Comparison of ENCODE assay signal across 18 cellular contexts in genomic region chr11:95850137-95850536, GRCh38. TPM values are rescaled to one million over a fixed set of nuclear protein-coding genes. Genes with fewer than 3 reads are reported as not detected.
DNase-seq lines count a peak whose midpoint lies in the region; ATAC-seq, FAIRE-seq and TF ChIP-seq lines count a peak whose summit lies in the region.
"Had no signal": no experiment of that assay in that cellular context is flagged by ENCODE, and none has a peak within 500 bp of the region (broad histone marks: within the 10 kb centered on the region; RNA-seq: fewer than 3 reads in every experiment).

No MANE protein-coding gene starts in this region.

- no peak for TF ChIP-seq CTCF in bronchial epithelial cell (IDR thresholded peaks at IDR 0.05; ENCODE audit: insufficient read depth, low read length, severe bottlenecking)

- no peak overlapping the region for H3K18ac ChIP-seq in mesenchymal stem cell (ENCODE audit: low read depth in 1 of 2, low read length in 2 of 2)

- no peak overlapping the region for H3K4ac ChIP-seq in mesenchymal stem cell (ENCODE audit: low read depth in 1 of 2, low read length in 2 of 2)

- in situ Hi-C loops in KBM-7 (cut with MboI; ENCODE audit: low pct_unique_long_range_greater_than_20kb, low sequenced_read_pairs) = no loop called here

- no peak overlapping the region for H2BK12ac ChIP-seq in mesenchymal stem cell (ENCODE audit: low read length in 2 of 2)

- no peak overlapping the region for H3K23ac ChIP-seq in mesenchymal stem cell (ENCODE audit: low read length in 2 of 2)

- no peak for FAIRE-seq in bronchial epithelial cell (lab: Jason Lieb, UNC)

- H3K9ac ChIP-seq in mesenchymal stem cell (ENCODE audit: low read length) = peak overlapping the region; percentile 51

- no peak overlapping the region for H2BK120ac ChIP-seq in mesenchymal stem cell (ENCODE audit: low read depth, low read length)

- H3K79me1 ChIP-seq in mesenchymal stem cell (replicated peaks; ENCODE audit: low read length, poor library complexity, severe bottlenecking) = peaks cover 3% of the 10 kb centered on the region

- no peak overlapping the region for H2AFZ ChIP-seq in mesenchymal stem cell (ENCODE audit: low read depth, low read length)
- H2AFZ ChIP-seq: GM23338 had no signal

- H3K36me3 ChIP-seq in bronchial epithelial cell (ENCODE audit: control insufficient read depth, insufficient read depth, low read length) (peaks cover 1% of the 10 kb centered on the region), mesenchymal stem cell (ENCODE audit: control insufficient read depth in 1 of 2, insufficient read depth in 2 of 2, low read depth in 1 of 2, low read length in 2 of 2) (peaks cover 11 to 49% of the 10 kb centered on the region in 2 experiments), aorta (ENCODE audit: control insufficient read depth in 1 of 2, insufficient read depth in 2 of 2, low read length in 1 of 2) (no peaks in the 10 kb centered on the region)

- no peak overlapping the region for H2AK5ac ChIP-seq in mesenchymal stem cell (ENCODE audit: low read length, severe bottlenecking)

- H3K27me3 ChIP-seq in bronchial epithelial cell (ENCODE audit: control insufficient read depth, insufficient read depth, low read length) (no peaks in the 10 kb centered on the region), mesenchymal stem cell (ENCODE audit: control insufficient read depth in 1 of 2, insufficient read depth in 1 of 2, low read length in 2 of 2) (no peaks in the 10 kb centered on the region), aorta (ENCODE audit: control insufficient read depth in 1 of 2, insufficient read depth in 2 of 2, low read length in 1 of 2) (no peaks in the 10 kb centered on the region)

- H3K9me3 ChIP-seq in mesenchymal stem cell (ENCODE audit: control insufficient read depth, low read length) (no peaks in the 10 kb centered on the region), aorta (ENCODE audit: control insufficient read depth, low read length) (no peaks in the 10 kb centered on the region)
- H3K9me3 ChIP-seq: HAP-1 had no signal

- DNase-seq in HCEC 1CT (peak; percentile 54), bronchial epithelial cell (ENCODE audit: low read depth) (peak; percentile 39), mesenchymal stem cell (no peak), putamen (ENCODE audit: low spot score) (no peak), KBM-7 (no peak), KG1 (lab: John Stamatoyannopoulos, UW) (no peak), aorta (no peak)
- DNase-seq: CD4-positive, CD25-positive, alpha-beta regulatory T cell; Karpas-422; MV-4-11; NCI-H1694; NCI-H2081 treated with DMSO at 0.1 percent for 48 hours; NCI-H526 treated with DMSO at 0.1 percent for 48 hours; RPMI8226; SHP77 had no signal

- no peak overlapping the region for H3K14ac ChIP-seq in mesenchymal stem cell (ENCODE audit: low read length in 2 of 2)

- H3K4me2 ChIP-seq in mesenchymal stem cell (ENCODE audit: low read length, poor library complexity, severe bottlenecking) = no peak overlapping the region
- H3K4me2 ChIP-seq: GM23338 had no signal

- H3K4me3 ChIP-seq in bronchial epithelial cell (ENCODE audit: low read depth, low read length) (no peak overlapping the region), mesenchymal stem cell (ENCODE audit: insufficient read depth in 1 of 2, low read depth in 1 of 2, low read length in 2 of 2) (no peak overlapping the region), aorta (ENCODE audit: low read length in 2 of 2) (no peak overlapping the region)
- H3K4me3 ChIP-seq: GM23338, HAP-1 had no signal

- H4K91ac ChIP-seq in mesenchymal stem cell (ENCODE audit: low read length) = no peak overlapping the region

- intact Hi-C loops in aorta (cut with DNase I) = loop anchor here in 1 of 2 donors (5.0 kb wide), 1 partner anchor 542 kb away; the partner anchor contains the start of gene JRKL

- no peak overlapping the region for H4K8ac ChIP-seq in mesenchymal stem cell (ENCODE audit: low read length)

- ATAC-seq in aorta (ENCODE audit: low FRiP score) = no peak
- ATAC-seq: GM23338 had no signal

- H3K4me1 ChIP-seq in mesenchymal stem cell (ENCODE audit: control insufficient read depth, insufficient read depth, low read depth, low read length) = no peaks in the 10 kb centered on the region
- H3K4me1 ChIP-seq in aorta (ENCODE audit: control insufficient read depth in 1 of 2, insufficient read depth in 2 of 2, low read length in 2 of 2) = no peaks in the 10 kb centered on the region

- H2BK15ac ChIP-seq in mesenchymal stem cell (ENCODE audit: low read depth, poor library complexity, severe bottlenecking) = no peak overlapping the region

- no peak overlapping the region for H2BK5ac ChIP-seq in mesenchymal stem cell (ENCODE audit: low read depth, low read length, poor library complexity, severe bottlenecking)

- H3K27ac ChIP-seq in mesenchymal stem cell (ENCODE audit: low read length, poor library complexity, severe bottlenecking) (no peak overlapping the region), aorta (ENCODE audit: low read depth in 1 of 2, low read length in 2 of 2) (no peak overlapping the region)
- H3K27ac ChIP-seq: HL-60 had no signal

RNA-seq across cellular contexts. Expression of gene CEP57, which starts 59.8 kb away (rescaled TPM):
- total RNA-seq in bronchial epithelial cell (52.7 and 53.8 TPM in 2 replicates), aorta (10 to 100 TPM; 24.5 to 39.3 TPM)
- 25.9 TPM for polyA plus RNA-seq in mesenchymal stem cell (2013, experiment 1 of 2)
- polyA plus RNA-seq in mesenchymal stem cell (2013, experiment 2 of 2) = 26.4 TPM
- polyA plus RNA-seq in aorta = 10 to 100 TPM; 20.5 to 21.7 TPM

Comparison
In these comparisons a context has a peak if more than half of its experiments do, and no peak if none do; other contexts are left out.
1. DNase-seq: peak in HCEC 1CT (single experiment) and bronchial epithelial cell (single experiment); none in mesenchymal stem cell (single experiment), putamen (single experiment), KBM-7 (single experiment), KG1 (single experiment) and aorta (0 of 2).